Comparison of ENCODE assay signal across 8 cellular contexts in genomic region chr16:3983081-3983520, GRCh38.
DNase-seq lines count a peak whose midpoint lies in the region; ATAC-seq and TF ChIP-seq lines count a peak whose summit lies in the region.

No MANE protein-coding gene starts in this region.

- H3K4me2 ChIP-seq in HCT116 (ENCODE audit: low read length) = peak overlapping the region; percentile 21
- peak overlapping the region; percentile 38 for H3K4me2 ChIP-seq in PC-3 (ENCODE audit: low read length)

- intact Hi-C loops in HCT116 (cut with micrococcal nuclease) = loop anchor here (1.0 to 2.0 kb wide), 2 partner anchors 271 to 348 kb away; no protein-coding TSS in a partner anchor
- intact Hi-C loops in PC-3 (cut with micrococcal nuclease) = loop anchor here (1.0 to 10.0 kb wide), 2 partner anchors 132 to 271 kb away; partner anchors contain the start of gene ADCY9
- intact Hi-C loops in heart right ventricle (cut with DNase I) = loop anchor here in 9 of 10 donors (2.0 to 10.0 kb wide), 12 partner anchors 129 to 352 kb away; partner anchors contain the start of genes ADCY9 (in 3 of the 9) and SRL (in 1 of the 9)

- H3K27me3 ChIP-seq in HCT116 (ENCODE audit: insufficient read depth, low read length) (no peaks in the 10 kb centered on the region), PC-3 (ENCODE audit: low read length) (no peaks in the 10 kb centered on the region), heart right ventricle (no peaks in the 10 kb centered on the region)

- H2AFZ ChIP-seq in HCT116 (ENCODE audit: low read depth, low read length, poor library complexity, severe bottlenecking) (no peak overlapping the region), PC-3 (ENCODE audit: low read length) (peak overlapping the region; percentile 68)

- POLR2A ChIA-PET in HCT116 (lab: Charles Lee) = interaction anchor here (0.5 to 1.4 kb wide), 3 partner anchors 102 to 271 kb away, joined by 3 to 5 read pairs (median 3); partner anchors contain the start of gene CREBBP
- POLR2A ChIA-PET in PC-3 (lab: Charles Lee; ENCODE audit: unreplicated experiment) = no interaction called here

- H3K36me3 ChIP-seq in HCT116 (ENCODE audit: control insufficient read depth in 1 of 2, insufficient read depth in 2 of 2, low read length in 2 of 2) (no peaks in the 10 kb centered on the region), PC-3 (ENCODE audit: low read depth, low read length) (no peaks in the 10 kb centered on the region), heart right ventricle (peaks cover 0 to 52% (median 12%) of the 10 kb centered on the region in 9 donors)

- H4K20me1 ChIP-seq in HCT116 (ENCODE audit: insufficient read depth) (no peaks in the 10 kb centered on the region), PC-3 (ENCODE audit: low read length) (no peaks in the 10 kb centered on the region)

- RAD21 ChIA-PET in HCT116 (lab: Charles Lee; ENCODE audit: low non-redundant PET in 1 of 2, low total read pairs in 2 of 2, uncharacterized antibody in 2 of 2, unreplicated experiment in 2 of 2) = interaction anchor here (0.6 to 2.6 kb wide), 7 partner anchors 71 to 289 kb away, joined by 3 to 15 read pairs (median 3); partner anchors contain the start of gene TFAP4 (in 1 of the 2)

- no peak for DNase-seq in AG09319 (ENCODE audit: extremely low read depth, low read depth)
- peak; percentile 60 for DNase-seq in HCT116 (ENCODE audit: low read depth, low spot score)
- DNase-seq in PC-3 = peak; percentile 75
- peak; percentile 48 for DNase-seq in activated naive CD8-positive, alpha-beta T cell treated with anti-CD3 and anti-CD28 coated beads, Interleukin-2, amount 50 U/mL, for 24 hours
- DNase-seq in heart right ventricle = peak; percentile 65 to 73
- DNase-seq in renal cortical epithelial cell (ENCODE audit: low read depth) = peak; percentile 60
- no peak for DNase-seq in putamen (ENCODE audit: low spot score)

- BruUV-seq in HCT116 (replicated peaks; lab: Mats Ljungman, UMichigan) (no TSS peak), PC-3 (replicated peaks; lab: Mats Ljungman, UMichigan) (no TSS peak)

- no peaks in the 10 kb centered on the region for H3K36me3 Mint-ChIP-seq in activated naive CD8-positive, alpha-beta T cell treated with anti-CD3 and anti-CD28 coated beads, Interleukin-2, amount 50 U/mL, for 24 hours (ENCODE audit: low read depth)

- WGBS in heart right ventricle, 2 donors = 23 to 29% methylated on average over 22 of the region's 22 CpGs

- H3K27ac ChIP-seq in HCT116 (ENCODE audit: low read depth, low read length) (no peak overlapping the region), PC-3 (ENCODE audit: low read length) (no peak overlapping the region), heart right ventricle (no peak overlapping the region)

- H3K9me3 ChIP-seq in HCT116 (ENCODE audit: control insufficient read depth in 1 of 2, insufficient read depth in 1 of 2, low read depth in 1 of 2, low read length in 2 of 2) = no peaks in the 10 kb centered on the region
- no peaks in the 10 kb centered on the region for H3K9me3 ChIP-seq in PC-3 (ENCODE audit: low read length)
- no peaks in the 10 kb centered on the region for H3K9me3 ChIP-seq in heart right ventricle

- no peaks in the 10 kb centered on the region for H3K9me3 Mint-ChIP-seq in activated naive CD8-positive, alpha-beta T cell treated with anti-CD3 and anti-CD28 coated beads, Interleukin-2, amount 50 U/mL, for 24 hours

- peaks cover 6% of the 10 kb centered on the region for H3K4me1 Mint-ChIP-seq in activated naive CD8-positive, alpha-beta T cell treated with anti-CD3 and anti-CD28 coated beads, Interleukin-2, amount 50 U/mL, for 24 hours

- H3K4me3 ChIP-seq in HCT116 (replicated peaks in 1 of 2; ENCODE audit: low read depth in 1 of 2, low read length in 2 of 2) (no peak overlapping the region), PC-3 (ENCODE audit: low read length) (no peak overlapping the region), heart right ventricle (no peak overlapping the region)

- TF ChIP-seq CTCF in AG09319 (IDR thresholded peaks at IDR 0.05; ENCODE audit: low read depth, low read length) = peak; percentile 75
- peak; percentile 78 to 96 (median 86) for TF ChIP-seq CTCF in HCT116 (IDR thresholded peaks at IDR 0.05 in 2 of 3, conservative IDR thresholded peaks at IDR 0.05 in 1 of 3; ENCODE audit: borderline replicate concordance in 1 of 3, insufficient read depth in 1 of 3, low read depth in 2 of 3, low read length in 2 of 3)
- TF ChIP-seq CTCF in PC-3 (conservative IDR thresholded peaks at IDR 0.05; ENCODE audit: low read depth, low read length) = peak; percentile 77
- TF ChIP-seq CTCF in heart right ventricle (IDR thresholded peaks at IDR 0.05) = peak; percentile 29 to 85 (median 74)

- no peaks in the 10 kb centered on the region for H3F3A ChIP-seq in PC-3 (ENCODE audit: low read length, unreplicated experiment)

- CTCF ChIA-PET in HCT116 (lab: Charles Lee) = interaction anchor here (0.5 to 3.4 kb wide), 13 partner anchors 13 to 421 kb away, joined by 3 to 57 read pairs (median 4); no protein-coding TSS in a partner anchor
- CTCF ChIA-PET in PC-3 (lab: Charles Lee) = interaction anchor here (0.5 to 1.8 kb wide), 5 partner anchors 38 to 428 kb away, joined by 3 to 11 read pairs (median 5); no protein-coding TSS in a partner anchor

- no peak for TF ChIP-seq POLR2A in HCT116 (IDR thresholded peaks at IDR 0.05; ENCODE audit: borderline replicate concordance, extremely low read depth, insufficient read depth, insufficient read length)

- H3K27me3 Mint-ChIP-seq in activated naive CD8-positive, alpha-beta T cell treated with anti-CD3 and anti-CD28 coated beads, Interleukin-2, amount 50 U/mL, for 24 hours = no peaks in the 10 kb centered on the region

- peak; percentile 99 for TF ChIP-seq RAD21 in HCT116 (IDR thresholded peaks at IDR 0.05; ENCODE audit: low read depth)

- H3K9ac ChIP-seq in HCT116 (ENCODE audit: low read length) (no peak overlapping the region), PC-3 (ENCODE audit: low read length) (no peak overlapping the region)

- no peak overlapping the region for H3K27ac Mint-ChIP-seq in activated naive CD8-positive, alpha-beta T cell treated with anti-CD3 and anti-CD28 coated beads, Interleukin-2, amount 50 U/mL, for 24 hours

- H3K9me2 ChIP-seq in HCT116 (ENCODE audit: insufficient read depth) (no peaks in the 10 kb centered on the region), PC-3 (replicated peaks; ENCODE audit: low read length) (no peaks in the 10 kb centered on the region)

- ATAC-seq in HCT116 (peak; percentile 94), PC-3 (peak; percentile 96), heart right ventricle (peak; percentile 72 to 88 (median 83)), HG03439 (IDR thresholded peaks at IDR 0.05; ENCODE audit: unreplicated experiment) (no peak)
- peak; percentile 60 for ATAC-seq in activated naive CD8-positive, alpha-beta T cell treated with anti-CD3 and anti-CD28 coated beads, Interleukin-2, amount 50 U/mL, for 24 hours

- H3K79me2 ChIP-seq in HCT116 (ENCODE audit: insufficient read depth, low read length) = no peaks in the 10 kb centered on the region
- no peaks in the 10 kb centered on the region for H3K79me2 ChIP-seq in PC-3 (ENCODE audit: low read length)

- H3K4me3 Mint-ChIP-seq in activated naive CD8-positive, alpha-beta T cell treated with anti-CD3 and anti-CD28 coated beads, Interleukin-2, amount 50 U/mL, for 24 hours = no peak overlapping the region

- peaks cover 10 to 16% of the 10 kb centered on the region in 2 experiments for H3K4me1 ChIP-seq in HCT116 (ENCODE audit: control insufficient read depth in 1 of 2, insufficient read depth in 2 of 2, low read length in 2 of 2)
- H3K4me1 ChIP-seq in PC-3 (ENCODE audit: insufficient read depth, low read length) = peaks cover 8% of the 10 kb centered on the region; the same call in 1 of the 2 replicates
- H3K4me1 ChIP-seq in heart right ventricle = peaks cover 0 to 11% (median 0%) of the 10 kb centered on the region in 9 donors

TF ChIP-seq in HCT116, 20 proteins besides CTCF, POLR2A, EP300 and RAD21:
- TF ChIP-seq TCF7L2 (IDR thresholded peaks at IDR 0.05; ENCODE audit: borderline replicate concordance, extremely low read depth, insufficient read depth, insufficient read length) (no peak), JUND (IDR thresholded peaks at IDR 0.05) (no peak), MAX (IDR thresholded peaks at IDR 0.05) (peak; percentile 95)

Comparison
In these comparisons a context has a peak if more than half of its experiments do, and no peak if none do; other contexts are left out.
1. DNase-seq: peak in HCT116 (single experiment), PC-3 (single experiment), activated naive CD8-positive, alpha-beta T cell treated with anti-CD3 and anti-CD28 coated beads, Interleukin-2, amount 50 U/mL, for 24 hours (single experiment), heart right ventricle (2 of 2) and renal cortical epithelial cell (single experiment); none in AG09319 (single experiment) and putamen (single experiment).
2. Peak in every context shown above with its lines, with median percentiles within 50 percentile points of each other: CTCF ChIP-seq.